In genomic region chr2:162972383-162972782, GRCh38 we compare ENCODE assay signal across 24 cellular contexts.
DNase-seq lines count a peak whose midpoint lies in the region; ATAC-seq and FAIRE-seq lines count a peak whose summit lies in the region.
"Had no signal": no experiment of that assay in that cellular context is flagged by ENCODE, and none has a peak within 500 bp of the region (broad histone marks: within the 10 kb centered on the region; RNA-seq: fewer than 3 reads in every experiment).

No MANE protein-coding gene starts in this region.

- intact Hi-C loops in Right ventricle myocardium superior (cut with DNase I), result no loop called here

- H3K4me3 ChIP-seq in small intestine (ENCODE audit: low read depth in 1 of 2, low read length in 2 of 2), result no peak overlapping the region
- H3K4me3 ChIP-seq: BLaER1 treated with 17β-estradiol and CSF1 and Interleukin-3, amounts not matched to agents 10 nM and 100 nM; GM23248 had no signal

- H3K4me1 ChIP-seq in small intestine (ENCODE audit: control insufficient read depth in 2 of 2, insufficient read depth in 1 of 2, low read depth in 1 of 2, low read length in 1 of 2), result no peaks in the 10 kb centered on the region
- H3K4me1 ChIP-seq: BLaER1 treated with 17β-estradiol and CSF1 and Interleukin-3, amounts not matched to agents 10 nM and 100 nM had no signal

- H3K9me3 ChIP-seq in small intestine (ENCODE audit: control insufficient read depth, low read depth), result no peaks in the 10 kb centered on the region
- H3K9me3 ChIP-seq: BLaER1 treated with 17β-estradiol and CSF1 and Interleukin-3, amounts not matched to agents 10 nM and 100 nM had no signal

- H3K27ac ChIP-seq in small intestine (ENCODE audit: low read depth in 1 of 2, low read length in 1 of 2), result no peak overlapping the region
- H3K27ac ChIP-seq: BLaER1 treated with 17β-estradiol and CSF1 and Interleukin-3, amounts not matched to agents 10 nM and 100 nM; GM23248; HL-60; KMS-11 had no signal

- H3K27me3 ChIP-seq in small intestine (ENCODE audit: control insufficient read depth in 2 of 2, insufficient read depth in 2 of 2, low read length in 2 of 2), result no peaks in the 10 kb centered on the region
- H3K27me3 ChIP-seq: BLaER1 treated with 17β-estradiol and CSF1 and Interleukin-3, amounts not matched to agents 10 nM and 100 nM had no signal

- 71 to 75% (median 72%) methylated on average over 1 of the region's 1 CpG for WGBS in small intestine, 3 donors

- DNase-seq in small intestine (no peak), Right ventricle myocardium superior (no peak), activated gamma-delta T cell (lab: John Stamatoyannopoulos, UW) (no peak), mucosa of gallbladder (ENCODE audit: low spot score) (no peak)
- DNase-seq: AML-193; CD4-positive, alpha-beta T cell; GM23248; H9; NCI-H1694; NCI-H2081 treated with DMSO at 0.1 percent for 48 hours; NCI-H446; NCI-H82; RPMI8226; SHP77; T-cell had no signal

- peak; percentile 44 for FAIRE-seq in small intestine (lab: Jason Lieb, UNC)
- FAIRE-seq: A204.1, D721Med, GM19239 had no signal

- ATAC-seq in GM18858 (IDR thresholded peaks at IDR 0.05; ENCODE audit: unreplicated experiment) (peak; percentile 54), GM21390 (IDR thresholded peaks at IDR 0.05; ENCODE audit: unreplicated experiment) (peak; percentile 66), HG03159 (IDR thresholded peaks at IDR 0.05; ENCODE audit: unreplicated experiment) (peak; percentile 44), Right ventricle myocardium superior (ENCODE audit: poor library complexity) (no peak)
- ATAC-seq: T-cell had no signal

- H3K36me3 ChIP-seq in small intestine (ENCODE audit: control insufficient read depth in 2 of 2, insufficient read depth in 2 of 2, low read length in 2 of 2), result no peaks in the 10 kb centered on the region
- H3K36me3 ChIP-seq: BLaER1 treated with 17β-estradiol and CSF1 and Interleukin-3, amounts not matched to agents 10 nM and 100 nM had no signal
